Comparison of ENCODE assay signal across 1 cellular context in the genomic region with DNA sequence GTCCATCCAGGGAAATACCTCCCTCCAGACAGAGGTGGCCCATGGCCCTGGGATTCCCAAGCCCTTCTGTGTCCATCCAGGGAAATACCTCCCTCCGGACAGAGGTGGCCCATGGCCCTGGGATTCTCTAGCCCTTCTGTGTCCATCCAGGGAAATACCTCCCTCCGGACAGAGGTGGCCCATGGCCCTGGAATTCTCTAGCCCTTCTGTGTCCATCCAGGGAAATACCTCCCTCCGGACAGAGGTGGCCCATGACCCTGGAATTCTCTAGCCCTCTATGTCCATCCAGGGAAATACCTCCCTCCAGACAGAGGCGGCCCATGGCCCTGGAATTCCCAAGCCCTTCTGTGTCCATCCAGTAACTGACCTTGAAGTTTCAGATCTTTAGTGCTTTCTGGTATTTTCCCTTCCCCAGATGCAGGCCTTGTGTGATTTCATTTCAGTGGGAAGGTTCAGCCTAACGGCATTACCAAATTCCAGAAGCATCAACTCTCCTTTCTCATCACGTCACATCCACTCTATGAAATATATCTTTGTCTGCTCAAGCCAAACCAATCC.
TF ChIP-seq lines count a peak whose summit lies in the region.

No MANE protein-coding gene starts in this region.

TF ChIP-seq in K562, 482 proteins besides CTCF, POLR2A, EP300 and RAD21 (continued from another document):
- no peak for TF ChIP-seq HMGN3 (IDR thresholded peaks at IDR 0.05; ENCODE audit: borderline replicate concordance, extremely low read depth, insufficient read length, low read depth, low read length)
- no peak for TF ChIP-seq GABPB1 (CRISPR knock-in tag; IDR thresholded peaks at IDR 0.05)
- TF ChIP-seq ETV1 (tag; conservative IDR thresholded peaks at IDR 0.05; ENCODE audit: low read depth): no peak
- TF ChIP-seq SREBF1 (IDR thresholded peaks at IDR 0.05; ENCODE audit: borderline replicate concordance, low read depth, low read length): no peak
- no peak for TF ChIP-seq ZFX (CRISPR knock-in tag; IDR thresholded peaks at IDR 0.05)
- TF ChIP-seq CEBPG (CRISPR knock-in tag; IDR thresholded peaks at IDR 0.05): no peak
- no peak for TF ChIP-seq CEBPG (tag; conservative IDR thresholded peaks at IDR 0.05 in 1 of 2, IDR thresholded peaks at IDR 0.05 in 1 of 2)
- no peak for TF ChIP-seq CSDE1 (IDR thresholded peaks at IDR 0.05)
- no peak for TF ChIP-seq CCAR2 (IDR thresholded peaks at IDR 0.05; ENCODE audit: low read depth, low read length)
- TF ChIP-seq, protein P1, sequence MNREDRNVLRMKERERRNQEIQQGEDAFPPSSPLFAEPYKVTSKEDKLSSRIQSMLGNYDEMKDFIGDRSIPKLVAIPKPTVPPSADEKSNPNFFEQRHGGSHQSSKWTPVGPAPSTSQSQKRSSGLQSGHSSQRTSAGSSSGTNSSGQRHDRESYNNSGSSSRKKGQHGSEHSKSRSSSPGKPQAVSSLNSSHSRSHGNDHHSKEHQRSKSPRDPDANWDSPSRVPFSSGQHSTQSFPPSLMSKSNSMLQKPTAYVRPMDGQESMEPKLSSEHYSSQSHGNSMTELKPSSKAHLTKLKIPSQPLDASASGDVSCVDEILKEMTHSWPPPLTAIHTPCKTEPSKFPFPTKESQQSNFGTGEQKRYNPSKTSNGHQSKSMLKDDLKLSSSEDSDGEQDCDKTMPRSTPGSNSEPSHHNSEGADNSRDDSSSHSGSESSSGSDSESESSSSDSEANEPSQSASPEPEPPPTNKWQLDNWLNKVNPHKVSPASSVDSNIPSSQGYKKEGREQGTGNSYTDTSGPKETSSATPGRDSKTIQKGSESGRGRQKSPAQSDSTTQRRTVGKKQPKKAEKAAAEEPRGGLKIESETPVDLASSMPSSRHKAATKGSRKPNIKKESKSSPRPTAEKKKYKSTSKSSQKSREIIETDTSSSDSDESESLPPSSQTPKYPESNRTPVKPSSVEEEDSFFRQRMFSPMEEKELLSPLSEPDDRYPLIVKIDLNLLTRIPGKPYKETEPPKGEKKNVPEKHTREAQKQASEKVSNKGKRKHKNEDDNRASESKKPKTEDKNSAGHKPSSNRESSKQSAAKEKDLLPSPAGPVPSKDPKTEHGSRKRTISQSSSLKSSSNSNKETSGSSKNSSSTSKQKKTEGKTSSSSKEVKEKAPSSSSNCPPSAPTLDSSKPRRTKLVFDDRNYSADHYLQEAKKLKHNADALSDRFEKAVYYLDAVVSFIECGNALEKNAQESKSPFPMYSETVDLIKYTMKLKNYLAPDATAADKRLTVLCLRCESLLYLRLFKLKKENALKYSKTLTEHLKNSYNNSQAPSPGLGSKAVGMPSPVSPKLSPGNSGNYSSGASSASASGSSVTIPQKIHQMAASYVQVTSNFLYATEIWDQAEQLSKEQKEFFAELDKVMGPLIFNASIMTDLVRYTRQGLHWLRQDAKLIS (CRISPR knock-in tag; IDR thresholded peaks at IDR 0.05): no peak
- no peak for TF ChIP-seq E2F5 (CRISPR knock-in tag; IDR thresholded peaks at IDR 0.05)
- TF ChIP-seq CTCFL (IDR thresholded peaks at IDR 0.05; ENCODE audit: borderline replicate concordance, insufficient read depth, low read depth, low read length, poor library complexity, severe bottlenecking): no peak
- TF ChIP-seq ZNF184 (CRISPR knock-in tag; IDR thresholded peaks at IDR 0.05): no peak
